14 cellular contexts compared by ENCODE assay signal in the genomic region with DNA sequence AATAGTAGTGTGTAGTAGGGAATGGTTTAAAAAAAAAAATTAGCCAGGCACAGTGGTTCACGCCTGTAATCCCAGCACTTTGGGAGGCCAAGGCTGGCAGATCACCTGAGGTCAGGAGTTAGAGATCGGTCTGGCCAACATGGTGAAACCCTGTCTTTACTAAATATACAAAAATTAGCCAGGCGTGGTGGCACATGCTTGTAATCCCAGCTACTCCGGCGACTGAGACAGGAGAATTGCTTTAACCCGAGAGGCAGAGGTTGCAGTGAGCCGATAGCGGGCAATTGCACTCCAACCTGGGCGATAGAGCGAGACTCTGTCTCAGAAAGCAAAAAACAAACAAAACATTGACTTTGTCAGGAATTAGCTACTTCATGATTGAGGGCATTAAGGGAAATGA. TPM values are rescaled to one million over a fixed set of nuclear protein-coding genes. Genes with fewer than 3 reads are reported as not detected.
A peak's percentile ranks its signal among the peaks of the same experiment; 100 is the strongest.
DNase-seq lines count a peak whose midpoint lies in the region; ATAC-seq and TF ChIP-seq lines count a peak whose summit lies in the region.
"Not testable (repeated sequence)": the region's sequence is repeated elsewhere in the genome, so short reads cannot be mapped to it uniquely, and the experiment has no call there.
"Had no signal": no experiment of that assay in that cellular context is flagged by ENCODE, and none has a peak within 500 bp of the region (broad histone marks: within the 10 kb centered on the region; RNA-seq: fewer than 3 reads in every experiment).

No MANE protein-coding gene starts in this region.

- H3K36me3 Mint-ChIP-seq in HFFc6 (ENCODE audit: low read depth) (peaks cover 62% of the 10 kb centered on the region), nephron progenitor cell (ENCODE audit: low read depth) (peaks cover 29% of the 10 kb centered on the region)
- peaks cover 39% of the 10 kb centered on the region for H3K36me3 Mint-ChIP-seq in activated CD8-positive, alpha-beta memory T cell treated with anti-CD3 and anti-CD28 coated beads, Interleukin-2, amount 10 ng/mL, durations not matched to agents 7 days and 5 days
- H3K36me3 Mint-ChIP-seq in activated naive CD8-positive, alpha-beta T cell treated with anti-CD3 and anti-CD28 coated beads, Interleukin-2, amount 50 U/mL, for 24 hours (ENCODE audit: low read depth), result peaks cover 83% of the 10 kb centered on the region
- H3K36me3 Mint-ChIP-seq in stimulated activated naive CD8-positive, alpha-beta T cell treated with anti-CD3 and anti-CD28 coated beads, Interleukin-15, Interleukin-2, amounts not matched to agents 100 ng/mL and 50 ng/mL, for 24 hours (ENCODE audit: low read depth), result peaks cover 82% of the 10 kb centered on the region

- peaks cover 15 to 70% (median 55%) of the 10 kb centered on the region in 11 experiments for H3K36me3 ChIP-seq in BLaER1 treated with 17β-estradiol and CSF1 and Interleukin-3, amounts not matched to agents 10 nM and 100 nM
- H3K36me3 ChIP-seq in SK-N-SH (replicated peaks in 1 of 2; ENCODE audit: control insufficient read depth in 1 of 2, insufficient read depth in 2 of 2, low read length in 1 of 2), result peaks cover 11 to 25% of the 10 kb centered on the region in 2 experiments
- not testable (repeated sequence) for H3K36me3 ChIP-seq in fibroblast of lung (ENCODE audit: control insufficient read depth, insufficient read depth, low read length)

- TF ChIP-seq EP300 in SK-N-SH (IDR thresholded peaks at IDR 0.05; ENCODE audit: borderline replicate concordance in 1 of 2, low read depth in 1 of 2, low read length in 1 of 2), result not testable (repeated sequence)

- TF ChIP-seq CTCF in HFFc6 (IDR thresholded peaks at IDR 0.05); SK-N-SH (IDR thresholded peaks at IDR 0.05); fibroblast of lung (conservative IDR thresholded peaks at IDR 0.05 in 1 of 2, IDR thresholded peaks at IDR 0.05 in 1 of 2; ENCODE audit: low read depth in 1 of 2, low read length in 2 of 2); nephron progenitor cell (IDR thresholded peaks at IDR 0.05): not testable (repeated sequence)

- POLR2A ChIA-PET in SK-N-SH (lab: Yijun Ruan, JAX), result interaction anchor here (1.5 to 2.8 kb wide), 2 partner anchors 11 to 24 kb away, joined by 3 to 19 read pairs; partner anchors contain the start of gene AAAS

- H3K27ac ChIP-seq in BLaER1 treated with 17β-estradiol and CSF1 and Interleukin-3, amounts not matched to agents 10 nM and 100 nM, result peak overlapping the region in 9 of 11 experiments; percentile 70 to 95 (median 78); a peak in 10 of 22 replicates
- H3K27ac ChIP-seq in SK-N-SH (ENCODE audit: low read depth in 2 of 2, low read length in 1 of 2) (peak overlapping the region in 1 of 2 experiments; percentile 88; a peak in 2 of 4 replicates), fibroblast of lung (ENCODE audit: insufficient read depth, low read length) (peak overlapping the region; percentile 95)

- peak overlapping the region in 10 of 11 experiments; percentile 88 to 99 (median 95); a peak in 17 of 22 replicates for H3K4me2 ChIP-seq in BLaER1 treated with 17β-estradiol and CSF1 and Interleukin-3, amounts not matched to agents 10 nM and 100 nM
- H3K4me2 ChIP-seq in SK-N-SH (0 out of 2 replicates have a peak overlapping the region, but pooled peaks have one; percentile 82), fibroblast of lung (ENCODE audit: extremely low read depth, insufficient read depth, low read length) (peak overlapping the region; percentile 59)

- H4K20me1 ChIP-seq in BLaER1 treated with 17β-estradiol and CSF1 and Interleukin-3, amounts not matched to agents 10 nM and 100 nM, result peaks cover 0 to 21% (median 2%) of the 10 kb centered on the region in 11 experiments; a peak in 7 of 22 replicates
- H4K20me1 ChIP-seq in SK-N-SH (ENCODE audit: insufficient read depth); fibroblast of lung (ENCODE audit: control insufficient read depth, extremely low read depth, insufficient read depth, low read length): not testable (repeated sequence)

- H2AFZ ChIP-seq in SK-N-SH (ENCODE audit: low read depth); fibroblast of lung (ENCODE audit: low read length): not testable (repeated sequence)

- peak overlapping the region; percentile 79 to 97 (median 94); a peak in 18 of 22 replicates for H3K9ac ChIP-seq in BLaER1 treated with 17β-estradiol and CSF1 and Interleukin-3, amounts not matched to agents 10 nM and 100 nM
- H3K9ac ChIP-seq in SK-N-SH, result 0 out of 2 replicates have a peak overlapping the region, but pooled peaks have one; percentile 93
- H3K9ac ChIP-seq in fibroblast of lung (ENCODE audit: insufficient read depth, low read length), result not testable (repeated sequence)

- TF ChIP-seq RAD21 in SK-N-SH (IDR thresholded peaks at IDR 0.05; ENCODE audit: low read length), result not testable (repeated sequence)

- WGBS in SK-N-SH (ENCODE audit: low lambda C conversion rate), result 95% methylated on average over 10 of the region's 10 CpGs

- H3K4me1 ChIP-seq in BLaER1 treated with 17β-estradiol and CSF1 and Interleukin-3, amounts not matched to agents 10 nM and 100 nM, result peaks cover 60 to 68% (median 65%) of the 10 kb centered on the region in 10 experiments
- H3K4me1 ChIP-seq in SK-N-SH (ENCODE audit: control insufficient read depth in 1 of 2, insufficient read depth in 2 of 2, low read depth in 1 of 2, low read length in 1 of 2) (peaks cover 11 to 17% of the 10 kb centered on the region in 2 experiments), fibroblast of lung (ENCODE audit: control insufficient read depth, extremely low read depth, insufficient read depth, low read length) (peaks cover 20% of the 10 kb centered on the region)

- H3K4me3 Mint-ChIP-seq in HFFc6, result peak overlapping the region; percentile 91
- peak overlapping the region; percentile 98 for H3K4me3 Mint-ChIP-seq in activated CD8-positive, alpha-beta memory T cell treated with anti-CD3 and anti-CD28 coated beads, Interleukin-2, amount 10 ng/mL, durations not matched to agents 7 days and 5 days
- H3K4me3 Mint-ChIP-seq in activated naive CD8-positive, alpha-beta T cell treated with anti-CD3 and anti-CD28 coated beads, Interleukin-2, amount 50 U/mL, for 24 hours, result peak overlapping the region; percentile 99
- peak overlapping the region; percentile 100 for H3K4me3 Mint-ChIP-seq in nephron progenitor cell
- peak overlapping the region; percentile 99 for H3K4me3 Mint-ChIP-seq in stimulated activated naive CD8-positive, alpha-beta T cell treated with anti-CD3 and anti-CD28 coated beads, Interleukin-15, Interleukin-2, amounts not matched to agents 100 ng/mL and 50 ng/mL, for 24 hours

- H3K9me3 Mint-ChIP-seq in HFFc6; activated CD8-positive, alpha-beta memory T cell treated with anti-CD3 and anti-CD28 coated beads, Interleukin-2, amount 10 ng/mL, durations not matched to agents 7 days and 5 days (ENCODE audit: low read depth); activated naive CD8-positive, alpha-beta T cell treated with anti-CD3 and anti-CD28 coated beads, Interleukin-2, amount 50 U/mL, for 24 hours; nephron progenitor cell; stimulated activated naive CD8-positive, alpha-beta T cell treated with anti-CD3 and anti-CD28 coated beads, Interleukin-15, Interleukin-2, amounts not matched to agents 100 ng/mL and 50 ng/mL, for 24 hours: not testable (repeated sequence)

- CTCF ChIA-PET in SK-N-SH (lab: Yijun Ruan, JAX), result interaction anchor here (0.8 to 19.2 kb wide), 7 partner anchors 8 to 250 kb away, joined by 3 to 363 read pairs (median 7); partner anchors contain the start of gene AAAS
- CTCF ChIA-PET in activated CD8-positive, alpha-beta memory T cell treated with anti-CD3 and anti-CD28 coated beads, Interleukin-2, amount 10 ng/mL, durations not matched to agents 7 days and 5 days (lab: Charles Lee), result interaction anchor here (0.6 to 7.4 kb wide), 7 partner anchors 25 to 212 kb away, joined by 3 to 83 read pairs (median 6); partner anchors contain the start of genes AAAS and ESPL1

- peaks cover 37% of the 10 kb centered on the region for H3F3A ChIP-seq in SK-N-SH (replicated peaks; ENCODE audit: insufficient read depth)

- H3K27me3 ChIP-seq in BLaER1 treated with 17β-estradiol and CSF1 and Interleukin-3, amounts not matched to agents 10 nM and 100 nM; SK-N-SH (ENCODE audit: insufficient read depth); fibroblast of lung (ENCODE audit: control insufficient read depth, insufficient read depth, low read length): not testable (repeated sequence)

- H3K79me2 ChIP-seq in SK-N-SH (ENCODE audit: insufficient read depth) (peaks cover 55% of the 10 kb centered on the region), fibroblast of lung (ENCODE audit: control insufficient read depth, insufficient read depth, low read length) (peaks cover 37% of the 10 kb centered on the region)

- peak overlapping the region in 5 of 10 experiments; percentile 30 to 96 (median 88); a peak in 9 of 20 replicates for H3K4me3 ChIP-seq in BLaER1 treated with 17β-estradiol and CSF1 and Interleukin-3, amounts not matched to agents 10 nM and 100 nM
- peak overlapping the region in 1 of 2 experiments; percentile 19; a peak in 1 of 4 replicates for H3K4me3 ChIP-seq in SK-N-SH (ENCODE audit: low read depth in 2 of 2, low read length in 1 of 2)
- H3K4me3 ChIP-seq in fibroblast of lung (replicated peaks in 1 of 4; ENCODE audit: control extremely low read depth in 1 of 4, insufficient read depth in 1 of 4, low read depth in 3 of 4, low read length in 4 of 4), result peak overlapping the region in 1 of 4 experiments; percentile 89

- not testable (repeated sequence) for DNase-seq in HFFc6; SK-N-SH; activated CD8-positive, alpha-beta memory T cell treated with anti-CD3 and anti-CD28 coated beads, Interleukin-2, amount 10 ng/mL, durations not matched to agents 7 days and 5 days; activated naive CD8-positive, alpha-beta T cell treated with anti-CD3 and anti-CD28 coated beads, Interleukin-2, amount 50 U/mL, for 24 hours; fibroblast of lung (ENCODE audit: low read depth in 2 of 2); nephron progenitor cell

- H3K27ac Mint-ChIP-seq in HFFc6 (peak overlapping the region; percentile 98), nephron progenitor cell (peak overlapping the region; percentile 79)
- peak overlapping the region; percentile 62 for H3K27ac Mint-ChIP-seq in activated CD8-positive, alpha-beta memory T cell treated with anti-CD3 and anti-CD28 coated beads, Interleukin-2, amount 10 ng/mL, durations not matched to agents 7 days and 5 days
- H3K27ac Mint-ChIP-seq in activated naive CD8-positive, alpha-beta T cell treated with anti-CD3 and anti-CD28 coated beads, Interleukin-2, amount 50 U/mL, for 24 hours, result peak overlapping the region; percentile 97
- peak overlapping the region; percentile 99 for H3K27ac Mint-ChIP-seq in stimulated activated naive CD8-positive, alpha-beta T cell treated with anti-CD3 and anti-CD28 coated beads, Interleukin-15, Interleukin-2, amounts not matched to agents 100 ng/mL and 50 ng/mL, for 24 hours

- H3K4me1 Mint-ChIP-seq in HFFc6 (ENCODE audit: low read depth) (peaks cover 68% of the 10 kb centered on the region), nephron progenitor cell (peaks cover 62% of the 10 kb centered on the region)
- peaks cover 64% of the 10 kb centered on the region for H3K4me1 Mint-ChIP-seq in activated CD8-positive, alpha-beta memory T cell treated with anti-CD3 and anti-CD28 coated beads, Interleukin-2, amount 10 ng/mL, durations not matched to agents 7 days and 5 days
- peaks cover 70% of the 10 kb centered on the region for H3K4me1 Mint-ChIP-seq in activated naive CD8-positive, alpha-beta T cell treated with anti-CD3 and anti-CD28 coated beads, Interleukin-2, amount 50 U/mL, for 24 hours
- peaks cover 80% of the 10 kb centered on the region for H3K4me1 Mint-ChIP-seq in stimulated activated naive CD8-positive, alpha-beta T cell treated with anti-CD3 and anti-CD28 coated beads, Interleukin-15, Interleukin-2, amounts not matched to agents 100 ng/mL and 50 ng/mL, for 24 hours (ENCODE audit: low read depth)

- H3K9me2 ChIP-seq in SK-N-SH, result not testable (repeated sequence)

- ATAC-seq in activated CD8-positive, alpha-beta memory T cell treated with anti-CD3 and anti-CD28 coated beads, Interleukin-2, amount 10 ng/mL, durations not matched to agents 7 days and 5 days; activated naive CD8-positive, alpha-beta T cell treated with anti-CD3 and anti-CD28 coated beads, Interleukin-2, amount 50 U/mL, for 24 hours: not testable (repeated sequence)

- peaks cover 17% of the 10 kb centered on the region for H3K27me3 Mint-ChIP-seq in HFFc6 (ENCODE audit: insufficient read depth)
- H3K27me3 Mint-ChIP-seq in activated CD8-positive, alpha-beta memory T cell treated with anti-CD3 and anti-CD28 coated beads, Interleukin-2, amount 10 ng/mL, durations not matched to agents 7 days and 5 days; activated naive CD8-positive, alpha-beta T cell treated with anti-CD3 and anti-CD28 coated beads, Interleukin-2, amount 50 U/mL, for 24 hours; nephron progenitor cell (ENCODE audit: low read depth, poor library complexity); stimulated activated naive CD8-positive, alpha-beta T cell treated with anti-CD3 and anti-CD28 coated beads, Interleukin-15, Interleukin-2, amounts not matched to agents 100 ng/mL and 50 ng/mL, for 24 hours: not testable (repeated sequence)

- not testable (repeated sequence) for H3K9me3 ChIP-seq in BLaER1 treated with 17β-estradiol and CSF1 and Interleukin-3, amounts not matched to agents 10 nM and 100 nM (replicated peaks in 1 of 11); SK-N-SH; fibroblast of lung (ENCODE audit: control insufficient read depth, insufficient read depth, low read depth, low read length)

RNA-seq across cellular contexts. Expression of gene PFDN5, which starts 1.8 kb away (rescaled TPM):
- 100 to 1,000 TPM; 502 to 568 (median 534) TPM for total RNA-seq in HFFc6 (2021; fragmentation: NEBNext Ultra II Directional; extraction: Animal tissue kit (Norgen Biotek cat#: 25700))
- polyA plus RNA-seq in SK-N-SH (2012; rRNA removed), result 1,198 and 1,880 TPM in 2 replicates
- polyA plus RNA-seq in SK-N-SH (2012; cell fraction: cytosol; rRNA removed), result 1,472 and 1,558 TPM in 2 replicates
- 1,484 and 1,670 TPM in 2 replicates for polyA plus RNA-seq in SK-N-SH (2012; cell fraction: nucleus; rRNA removed)
- total RNA-seq in activated CD8-positive, alpha-beta memory T cell treated with anti-CD3 and anti-CD28 coated beads, Interleukin-2, amount 10 ng/mL, durations not matched to agents 7 days and 5 days, result 100 to 1,000 TPM; 283 to 298 TPM
- 735 and 788 TPM in 2 replicates for total RNA-seq in fibroblast of lung
- polyA plus RNA-seq in fibroblast of lung, result 977 and 1,007 TPM in 2 replicates
- 735 and 960 TPM in 2 replicates for polyA plus RNA-seq in fibroblast of lung (2012)
- polyA minus RNA-seq in fibroblast of lung (ENCODE audit: low replicate concordance), result 77.8 and 86.7 TPM in 2 replicates

RNA-seq across cellular contexts. Expression of gene MYG1, which starts 2.4 kb away (rescaled TPM):
- total RNA-seq in HFFc6 (2021; fragmentation: NEBNext Ultra II Directional; extraction: Animal tissue kit (Norgen Biotek cat#: 25700)), result 10 to 100 TPM; 59.8 to 76.0 (median 68.3) TPM
- polyA plus RNA-seq in SK-N-SH (2012; rRNA removed), result 93.5 and 101 TPM in 2 replicates
- polyA plus RNA-seq in SK-N-SH (2012; cell fraction: cytosol; rRNA removed), result 56.9 and 73.3 TPM in 2 replicates
- 109 and 132 TPM in 2 replicates for polyA plus RNA-seq in SK-N-SH (2012; cell fraction: nucleus; rRNA removed)
- 10 to 100 TPM; 51.7 to 65.5 TPM for total RNA-seq in activated CD8-positive, alpha-beta memory T cell treated with anti-CD3 and anti-CD28 coated beads, Interleukin-2, amount 10 ng/mL, durations not matched to agents 7 days and 5 days
- 52.0 and 55.7 TPM in 2 replicates for total RNA-seq in fibroblast of lung
- polyA plus RNA-seq in fibroblast of lung, result 40.8 and 52.2 TPM in 2 replicates
- 60.7 and 91.7 TPM in 2 replicates for polyA plus RNA-seq in fibroblast of lung (2012)
- 50.7 and 65.8 TPM in 2 replicates for polyA minus RNA-seq in fibroblast of lung (ENCODE audit: low replicate concordance)

RNA-seq across cellular contexts. Expression of gene AAAS, which starts 24.3 kb away (rescaled TPM):
- total RNA-seq in HFFc6 (2021; fragmentation: NEBNext Ultra II Directional; extraction: Animal tissue kit (Norgen Biotek cat#: 25700)), result 10 to 100 TPM; 44.0 to 63.5 (median 54.0) TPM
- polyA plus RNA-seq in SK-N-SH (2012; rRNA removed), result 64.9 and 70.6 TPM in 2 replicates
- polyA plus RNA-seq in SK-N-SH (2012; cell fraction: cytosol; rRNA removed), result 23.5 and 30.1 TPM in 2 replicates
- polyA plus RNA-seq in SK-N-SH (2012; cell fraction: nucleus; rRNA removed), result 274 and 299 TPM in 2 replicates
- 10 to 100 TPM; 60.9 to 61.7 TPM for total RNA-seq in activated CD8-positive, alpha-beta memory T cell treated with anti-CD3 and anti-CD28 coated beads, Interleukin-2, amount 10 ng/mL, durations not matched to agents 7 days and 5 days
- total RNA-seq in fibroblast of lung, result 29.5 and 37.8 TPM in 2 replicates
- polyA plus RNA-seq in fibroblast of lung, result 34.2 and 50.4 TPM in 2 replicates
- 28.9 and 47.5 TPM in 2 replicates for polyA plus RNA-seq in fibroblast of lung (2012)
- 119 and 178 TPM in 2 replicates for polyA minus RNA-seq in fibroblast of lung (ENCODE audit: low replicate concordance)

RNA-seq across cellular contexts. Expression of gene ESPL1, which starts 29.0 kb away (rescaled TPM):
- 10 to 100 TPM in 5 of 6 experiments, 1 to 10 TPM in 1; 7.0 to 16.1 (median 14.1) TPM for total RNA-seq in HFFc6 (2021; fragmentation: NEBNext Ultra II Directional; extraction: Animal tissue kit (Norgen Biotek cat#: 25700))
- polyA plus RNA-seq in SK-N-SH (2012; rRNA removed) (6.9 and 8.6 TPM in 2 replicates), fibroblast of lung (1.4 and 5.8 TPM in 2 replicates)
- 2.3 and 4.0 TPM in 2 replicates for polyA plus RNA-seq in SK-N-SH (2012; cell fraction: cytosol; rRNA removed)
- polyA plus RNA-seq in SK-N-SH (2012; cell fraction: nucleus; rRNA removed), result 27.7 and 28.7 TPM in 2 replicates
- 100 to 1,000 TPM in 1 of 2 experiments, 10 to 100 TPM in 1; 99.0 to 137 TPM for total RNA-seq in activated CD8-positive, alpha-beta memory T cell treated with anti-CD3 and anti-CD28 coated beads, Interleukin-2, amount 10 ng/mL, durations not matched to agents 7 days and 5 days
- total RNA-seq in fibroblast of lung, result 0.26 and 1.8 TPM in 2 replicates
- 1.7 and 5.1 TPM in 2 replicates for polyA plus RNA-seq in fibroblast of lung (2012)
- 11.3 and 27.3 TPM in 2 replicates for polyA minus RNA-seq in fibroblast of lung (ENCODE audit: low replicate concordance)

RNA-seq across cellular contexts. Expression of gene SP7, which starts 39.0 kb away (rescaled TPM):
- total RNA-seq in HFFc6 (2021; fragmentation: NEBNext Ultra II Directional; extraction: Animal tissue kit (Norgen Biotek cat#: 25700)), result not detected
- polyA plus RNA-seq in SK-N-SH (2012; rRNA removed) (not detected in 2 replicates), fibroblast of lung (not detected in 2 replicates)
- polyA plus RNA-seq in SK-N-SH (2012; cell fraction: cytosol; rRNA removed), result 0.01 TPM in 1 of 2 replicates, not detected in the other
- 0.07 and 0.16 TPM in 2 replicates for polyA plus RNA-seq in SK-N-SH (2012; cell fraction: nucleus; rRNA removed)
- total RNA-seq in activated CD8-positive, alpha-beta memory T cell treated with anti-CD3 and anti-CD28 coated beads, Interleukin-2, amount 10 ng/mL, durations not matched to agents 7 days and 5 days, result not detected
- total RNA-seq in fibroblast of lung, result not detected in 2 replicates
- not detected in 2 replicates for polyA plus RNA-seq in fibroblast of lung (2012)
- polyA minus RNA-seq in fibroblast of lung (ENCODE audit: low replicate concordance), result not detected in 2 replicates
- total RNA-seq: cardiac septum, dermis microvascular lymphatic vessel endothelial cell, heart left ventricle, HT1080, left cardiac atrium had no signal
- polyA plus RNA-seq: BJ, heart left ventricle had no signal
